ENCODE assay signal across 11 cellular contexts in the genomic region with DNA sequence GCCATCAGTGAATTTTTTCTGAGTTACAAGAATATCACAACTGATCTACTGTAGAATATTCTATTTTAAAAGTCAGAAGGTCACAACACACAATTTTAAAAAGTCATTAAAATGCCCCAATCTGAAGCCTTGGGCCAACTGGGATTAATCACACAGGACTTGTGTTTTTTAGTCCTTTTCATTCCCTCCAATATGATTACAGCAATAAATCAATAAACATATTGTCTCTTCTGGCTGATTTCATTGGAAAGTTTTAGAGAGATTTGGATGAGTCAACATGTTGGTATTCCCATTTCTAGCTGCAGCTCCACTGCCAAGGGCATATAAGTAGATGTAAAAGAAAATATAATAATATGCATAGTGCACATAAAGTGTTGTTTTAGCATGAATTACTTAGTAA.
DNase-seq lines count a peak whose midpoint lies in the region; ATAC-seq and TF ChIP-seq lines count a peak whose summit lies in the region.
"Had no signal": no experiment of that assay in that cellular context is flagged by ENCODE, and none has a peak within 500 bp of the region (broad histone marks: within the 10 kb centered on the region; RNA-seq: fewer than 3 reads in every experiment).

No MANE protein-coding gene starts in this region.

- H3K4me1 Mint-ChIP-seq in chondrocyte (ENCODE audit: low read depth) (peaks cover 49% of the 10 kb centered on the region), osteocyte (ENCODE audit: unreplicated experiment) (peaks cover 27% of the 10 kb centered on the region)

- no peaks in the 10 kb centered on the region for H3K9me3 Mint-ChIP-seq in chondrocyte (ENCODE audit: low read depth)
- H3K9me3 Mint-ChIP-seq in osteocyte (ENCODE audit: unreplicated experiment): no peaks in the 10 kb centered on the region

- peak overlapping the region; percentile 83 for H3K27ac Mint-ChIP-seq in chondrocyte (ENCODE audit: unreplicated experiment)
- H3K27ac Mint-ChIP-seq in osteocyte (ENCODE audit: unreplicated experiment): peak overlapping the region; percentile 39

- ATAC-seq in GM21576 (IDR thresholded peaks at IDR 0.05; ENCODE audit: unreplicated experiment): no peak

- DNase-seq in Daoy (ENCODE audit: low read depth) (peak; percentile 31), NCI-H226 (peak; percentile 37), chondrocyte (ENCODE audit: low spot score) (no peak), osteocyte (ENCODE audit: extremely low spot score, unreplicated experiment) (no peak), NCI-H69 (lab: John Stamatoyannopoulos, UW) (no peak), GF-D8 (lab: John Stamatoyannopoulos, UW) (no peak), NCI-H2196 treated with DMSO at 0.1 percent for 48 hours (lab: John Stamatoyannopoulos, UW; ENCODE audit: unreplicated experiment) (no peak)
- DNase-seq: DMS 273 treated with DMSO at 0.1 percent for 48 hours; effector memory CD4-positive, alpha-beta T cell; NCI-H774 had no signal

- H3K4me3 Mint-ChIP-seq in chondrocyte (ENCODE audit: unreplicated experiment): no peak overlapping the region
- H3K4me3 Mint-ChIP-seq in osteocyte (ENCODE audit: unreplicated experiment): no peak overlapping the region

- H3K36me3 Mint-ChIP-seq in chondrocyte (ENCODE audit: low read depth) (peaks cover 20% of the 10 kb centered on the region), osteocyte (ENCODE audit: unreplicated experiment) (no peaks in the 10 kb centered on the region)

- H3K27me3 Mint-ChIP-seq in chondrocyte (ENCODE audit: low read depth) (no peaks in the 10 kb centered on the region), osteocyte (ENCODE audit: unreplicated experiment) (no peaks in the 10 kb centered on the region)

- TF ChIP-seq CTCF in chondrocyte (IDR thresholded peaks at IDR 0.05) (no peak), osteocyte (IDR thresholded peaks at IDR 0.05) (no peak)

Comparison
In these comparisons a context has a peak if more than half of its experiments do, and no peak if none do; other contexts are left out.
1. DNase-seq: peak in Daoy (single experiment) and NCI-H226 (single experiment); none in chondrocyte (single experiment), osteocyte (single experiment), NCI-H69 (single experiment), GF-D8 (single experiment) and NCI-H2196 treated with DMSO at 0.1 percent for 48 hours (single experiment).